ENCODE assay signal across 14 cellular contexts in genomic region chr7:121313220-121313792, GRCh38. TPM values are rescaled to one million over a fixed set of nuclear protein-coding genes. Genes with fewer than 3 reads are reported as not detected.
DNase-seq lines count a peak whose midpoint lies in the region; ATAC-seq and TF ChIP-seq lines count a peak whose summit lies in the region.
"Had no signal": no experiment of that assay in that cellular context is flagged by ENCODE, and none has a peak within 500 bp of the region (broad histone marks: within the 10 kb centered on the region; RNA-seq: fewer than 3 reads in every experiment).

No MANE protein-coding gene starts in this region.

- no peaks in the 10 kb centered on the region for H3K27me3 ChIP-seq in transverse colon

- peak overlapping the region; percentile 21 for H3K27ac ChIP-seq in epithelial cell of prostate
- peak overlapping the region; percentile 24 to 67 (median 48) for H3K27ac ChIP-seq in transverse colon
- H3K27ac ChIP-seq: heart right ventricle had no signal

- 39 to 69% methylated on average over 2 to 3 of the region's 3 CpGs for WGBS in transverse colon (ENCODE audit: low coverage in 1 of 2), 2 donors

- TF ChIP-seq POLR2A in transverse colon (IDR thresholded peaks at IDR 0.05) = no peak

- ATAC-seq in GM21825 (IDR thresholded peaks at IDR 0.05; ENCODE audit: unreplicated experiment) = no peak
- ATAC-seq: heart right ventricle had no signal

- intact Hi-C loops in transverse colon (cut with DNase I; ENCODE audit: low total_unique reads) = no loop called here

- peaks cover 3% of the 10 kb centered on the region for H3K27me3 Mint-ChIP-seq in progenitor cell of endocrine pancreas
- H3K27me3 Mint-ChIP-seq in T-helper 2 cell treated with Interferon-gamma antibody and Interleukin-4, amounts not matched to agents 5 μg/mL and 100 μg/mL, for 36 hours (ENCODE audit: low read depth) = peaks cover 18% of the 10 kb centered on the region

- H3K4me3 ChIP-seq in transverse colon = no peak overlapping the region
- H3K4me3 ChIP-seq: heart right ventricle had no signal

- TF ChIP-seq EP300 in transverse colon (IDR thresholded peaks at IDR 0.05; ENCODE audit: low read depth) = no peak

- no peaks in the 10 kb centered on the region for H3K36me3 ChIP-seq in transverse colon
- H3K36me3 ChIP-seq: heart right ventricle had no signal

- in situ Hi-C loops in transverse colon (cut with MboI; ENCODE audit: low pct_ligation_motif_present in 1 of 4, low pct_unique_long_range_greater_than_20kb in 1 of 4, low sequenced_read_pairs in 3 of 4) = no loop called here

- H3K9me3 ChIP-seq in transverse colon = no peaks in the 10 kb centered on the region

- DNase-seq in NCI-H146 (lab: John Stamatoyannopoulos, UW) (peak; percentile 40), NCI-H146 treated with DMSO at 0.1 percent for 48 hours (lab: John Stamatoyannopoulos, UW; ENCODE audit: unreplicated experiment) (no peak), M059J (ENCODE audit: low read depth) (peak; percentile 89), epithelial cell of prostate (ENCODE audit: low read depth, low spot score) (peak; percentile 20), transverse colon (peak; percentile 29), progenitor cell of endocrine pancreas (ENCODE audit: low spot score, unreplicated experiment) (no peak)
- DNase-seq in T-helper 2 cell treated with Interferon-gamma antibody and Interleukin-4, amounts not matched to agents 5 μg/mL and 100 μg/mL, for 36 hours (ENCODE audit: low spot score) = no peak
- DNase-seq: 8988T, dermis blood vessel endothelial cell, heart right ventricle had no signal

- H3K27ac Mint-ChIP-seq in progenitor cell of endocrine pancreas = no peak overlapping the region
- no peak overlapping the region for H3K27ac Mint-ChIP-seq in T-helper 2 cell treated with Interferon-gamma antibody and Interleukin-4, amounts not matched to agents 5 μg/mL and 100 μg/mL, for 36 hours
- H3K27ac Mint-ChIP-seq: activated naive CD8-positive, alpha-beta T cell had no signal

- no peaks in the 10 kb centered on the region for H3K36me3 Mint-ChIP-seq in progenitor cell of endocrine pancreas (ENCODE audit: insufficient read depth)
- no peaks in the 10 kb centered on the region for H3K36me3 Mint-ChIP-seq in T-helper 2 cell treated with Interferon-gamma antibody and Interleukin-4, amounts not matched to agents 5 μg/mL and 100 μg/mL, for 36 hours (ENCODE audit: low read depth)
- H3K36me3 Mint-ChIP-seq: activated naive CD8-positive, alpha-beta T cell had no signal

- peaks cover 4% of the 10 kb centered on the region for H3K9me3 Mint-ChIP-seq in progenitor cell of endocrine pancreas (ENCODE audit: low read depth)
- H3K9me3 Mint-ChIP-seq in T-helper 2 cell treated with Interferon-gamma antibody and Interleukin-4, amounts not matched to agents 5 μg/mL and 100 μg/mL, for 36 hours = no peaks in the 10 kb centered on the region

- TF ChIP-seq CTCF in transverse colon (IDR thresholded peaks at IDR 0.05) (no peak), progenitor cell of endocrine pancreas (IDR thresholded peaks at IDR 0.05; ENCODE audit: unreplicated experiment) (no peak)

- peaks cover 0 to 16% (median 0%) of the 10 kb centered on the region in 4 donors for H3K4me1 ChIP-seq in transverse colon
- H3K4me1 ChIP-seq: heart right ventricle had no signal

- peaks cover 16% of the 10 kb centered on the region for H3K4me1 Mint-ChIP-seq in progenitor cell of endocrine pancreas (ENCODE audit: low read depth)
- H3K4me1 Mint-ChIP-seq in T-helper 2 cell treated with Interferon-gamma antibody and Interleukin-4, amounts not matched to agents 5 μg/mL and 100 μg/mL, for 36 hours (ENCODE audit: low read depth) = no peaks in the 10 kb centered on the region

- H3K4me3 Mint-ChIP-seq in progenitor cell of endocrine pancreas (ENCODE audit: low read depth) = no peak overlapping the region
- no peak overlapping the region for H3K4me3 Mint-ChIP-seq in T-helper 2 cell treated with Interferon-gamma antibody and Interleukin-4, amounts not matched to agents 5 μg/mL and 100 μg/mL, for 36 hours
- H3K4me3 Mint-ChIP-seq: activated naive CD8-positive, alpha-beta T cell had no signal

RNA-seq across cellular contexts. Expression of gene WNT16, which starts 15.5 kb away (rescaled TPM):
- 0.17 TPM in 1 of 2 replicates, not detected in the other for total RNA-seq in M059J (2014; rRNA removed; shearing (Covaris generic))
- under 1 TPM in 1 of 4 donors, not detected in 3; 0.32 TPM for total RNA-seq in transverse colon
- not detected in 2 replicates for total RNA-seq in progenitor cell of endocrine pancreas
- total RNA-seq: dermis blood vessel endothelial cell; heart right ventricle; lung microvascular endothelial cell; T-helper 2 cell treated with Interferon-gamma antibody and Interleukin-4, amounts not matched to agents 100 ng/mL and 5 ng/mL, for 36 hours had no signal

Comparison
In these comparisons a context has a peak if more than half of its experiments do, and no peak if none do; other contexts are left out.
1. DNase-seq: peak in NCI-H146 (single experiment), M059J (single experiment), epithelial cell of prostate (single experiment) and transverse colon (single experiment); none in NCI-H146 treated with DMSO at 0.1 percent for 48 hours (single experiment), progenitor cell of endocrine pancreas (single experiment) and T-helper 2 cell treated with Interferon-gamma antibody and Interleukin-4, amounts not matched to agents 5 μg/mL and 100 μg/mL, for 36 hours (single experiment).